Comparison of ENCODE assay signal across 23 cellular contexts in genomic region chr19:30065680-30066606, GRCh38.
A peak's percentile ranks its signal among the peaks of the same experiment; 100 is the strongest.
DNase-seq lines count a peak whose midpoint lies in the region; ATAC-seq and TF ChIP-seq lines count a peak whose summit lies in the region.
"Had no signal": no experiment of that assay in that cellular context is flagged by ENCODE, and none has a peak within 500 bp of the region (broad histone marks: within the 10 kb centered on the region; RNA-seq: fewer than 3 reads in every experiment).

No MANE protein-coding gene starts in this region.

- no peak overlapping the region for H3K56ac ChIP-seq in H9 (ENCODE audit: insufficient read length, low read depth, low read length)

- no peaks in the 10 kb centered on the region; a peak in 1 of 5 replicates for H3K9me3 Mint-ChIP-seq in H9
- H3K9me3 Mint-ChIP-seq: activated CD4-positive, alpha-beta memory T cell treated with anti-CD3 and anti-CD28 coated beads for 36 hours; activated naive CD8-positive, alpha-beta T cell treated with anti-CD3 and anti-CD28 coated beads for 36 hours had no signal

- no peak overlapping the region for H2BK20ac ChIP-seq in H9 (ENCODE audit: low read depth, low read length, poor library complexity, severe bottlenecking)

- H3K4me3 ChIP-seq in BLaER1, result no peak overlapping the region
- no peak overlapping the region for H3K4me3 ChIP-seq in neuronal stem cell (ENCODE audit: low read length in 2 of 2)
- no peak overlapping the region for H3K4me3 ChIP-seq in colonic mucosa
- H3K4me3 ChIP-seq in mucosa of descending colon, result no peak overlapping the region
- H3K4me3 ChIP-seq in effector memory CD4-positive, alpha-beta T cell (ENCODE audit: insufficient read depth, low read depth, low read length, poor library complexity, severe bottlenecking), result no peak overlapping the region
- H3K4me3 ChIP-seq: PC-9, tibial nerve had no signal

- peaks cover 8% of the 10 kb centered on the region; the same call in 1 of the 2 replicates for H4K20me1 ChIP-seq in BLaER1
- no peaks in the 10 kb centered on the region for H4K20me1 ChIP-seq in H9 (ENCODE audit: control insufficient read depth, insufficient read depth, insufficient read length)

- no peak overlapping the region for H2BK120ac ChIP-seq in H9 (ENCODE audit: low read depth, low read length, poor library complexity, severe bottlenecking)
- no peak overlapping the region for H2BK120ac ChIP-seq in neuronal stem cell (ENCODE audit: low read depth, low read length)

- no peak overlapping the region for H2AK5ac ChIP-seq in H9 (ENCODE audit: insufficient read length, low read length)
- peak overlapping the region; percentile 82 for H2AK5ac ChIP-seq in neuronal stem cell (ENCODE audit: low read depth, low read length)

- H3T11ph ChIP-seq in H9 (ENCODE audit: low read length), result no peak overlapping the region

- no peak overlapping the region for H2BK15ac ChIP-seq in H9 (ENCODE audit: low read depth, low read length)
- H2BK15ac ChIP-seq in neuronal stem cell (ENCODE audit: low read length), result no peak overlapping the region

- H3K27ac ChIP-seq in BLaER1 (peak overlapping the region; percentile 53; the same call in 1 of the 2 replicates), H9 (ENCODE audit: insufficient read length, low read depth, low read length) (no peak overlapping the region), neuronal stem cell (replicated peaks; ENCODE audit: low read length) (no peak overlapping the region), colonic mucosa (no peak overlapping the region)
- no peak overlapping the region for H3K27ac ChIP-seq in effector memory CD4-positive, alpha-beta T cell (ENCODE audit: insufficient read depth, low read length, poor library complexity, severe bottlenecking)
- H3K27ac ChIP-seq: PC-9, tibial nerve had no signal

- no peak overlapping the region for H3K18ac ChIP-seq in H9 (ENCODE audit: insufficient read length, low read depth, low read length)
- peak overlapping the region; percentile 15 for H3K18ac ChIP-seq in neuronal stem cell (ENCODE audit: low read length)

- H3K4me1 ChIP-seq in BLaER1 (peaks cover 73% of the 10 kb centered on the region), H9 (ENCODE audit: insufficient read depth, low read length) (no peaks in the 10 kb centered on the region), neuronal stem cell (ENCODE audit: control insufficient read depth in 2 of 2, insufficient read depth in 1 of 2, low read depth in 1 of 2, low read length in 2 of 2) (peaks cover 0 to 17% of the 10 kb centered on the region in 2 donors), colonic mucosa (no peaks in the 10 kb centered on the region), mucosa of descending colon (ENCODE audit: low read depth) (no peaks in the 10 kb centered on the region)
- H3K4me1 ChIP-seq in effector memory CD4-positive, alpha-beta T cell (ENCODE audit: control insufficient read depth, insufficient read depth, low read length, poor library complexity, severe bottlenecking), result no peaks in the 10 kb centered on the region
- H3K4me1 ChIP-seq: Caco-2 had no signal

- H3K4ac ChIP-seq in H9 (ENCODE audit: low read depth, low read length) (no peak overlapping the region), neuronal stem cell (ENCODE audit: low read length) (no peak overlapping the region)

- H3K36me3 ChIP-seq in BLaER1, result no peaks in the 10 kb centered on the region
- H3K36me3 ChIP-seq in neuronal stem cell (replicated peaks in 1 of 2; ENCODE audit: control insufficient read depth in 2 of 2, insufficient read depth in 2 of 2, low read length in 2 of 2), result no peaks in the 10 kb centered on the region
- H3K36me3 ChIP-seq in colonic mucosa, result no peaks in the 10 kb centered on the region
- no peaks in the 10 kb centered on the region for H3K36me3 ChIP-seq in mucosa of descending colon (ENCODE audit: low read depth)
- H3K36me3 ChIP-seq in effector memory CD4-positive, alpha-beta T cell (ENCODE audit: control insufficient read depth, insufficient read depth, low read length), result no peaks in the 10 kb centered on the region
- H3K36me3 ChIP-seq: tibial nerve had no signal

- H4K91ac ChIP-seq in H9 (ENCODE audit: insufficient read length, low read depth, low read length) (no peak overlapping the region), neuronal stem cell (ENCODE audit: low read depth, low read length, poor library complexity) (no peak overlapping the region)

- H3K9me3 ChIP-seq in BLaER1 (no peaks in the 10 kb centered on the region), H9 (ENCODE audit: control insufficient read depth, low read depth, low read length) (no peaks in the 10 kb centered on the region), neuronal stem cell (replicated peaks in 1 of 2; ENCODE audit: control insufficient read depth in 2 of 2, insufficient read depth in 1 of 2, low read depth in 1 of 2, low read length in 2 of 2) (no peaks in the 10 kb centered on the region), colonic mucosa (no peaks in the 10 kb centered on the region), mucosa of descending colon (no peaks in the 10 kb centered on the region)
- H3K9me3 ChIP-seq in effector memory CD4-positive, alpha-beta T cell (ENCODE audit: control insufficient read depth, low read length), result no peaks in the 10 kb centered on the region
- H3K9me3 ChIP-seq: Caco-2, tibial nerve had no signal

- intact Hi-C loops in colonic mucosa (cut with DNase I), result no loop called here
- intact Hi-C loops in mucosa of descending colon (cut with DNase I, micrococcal nuclease), result no loop called here

- H4K5ac ChIP-seq in H9 (ENCODE audit: insufficient read length, low read depth, low read length), result no peak overlapping the region

- no peak overlapping the region for H4K8ac ChIP-seq in H9 (replicated peaks; ENCODE audit: insufficient read length, low read depth, low read length)
- H4K8ac ChIP-seq in neuronal stem cell (ENCODE audit: low read depth, low read length), result no peak overlapping the region

- TF ChIP-seq CTCF in H9 (conservative IDR thresholded peaks at IDR 0.05) (no peak), colonic mucosa (IDR thresholded peaks at IDR 0.05) (no peak), mucosa of descending colon (IDR thresholded peaks at IDR 0.05) (no peak)

- H3K4me2 ChIP-seq in BLaER1 (peak overlapping the region; percentile 82), H9 (ENCODE audit: insufficient read depth, insufficient read length, low read length) (no peak overlapping the region), neuronal stem cell (ENCODE audit: insufficient read depth, low read length, poor library complexity, severe bottlenecking) (no peak overlapping the region)
- H3K4me2 ChIP-seq: PC-9 had no signal

- H3K4me3 Mint-ChIP-seq in H9, result no peak overlapping the region
- H3K4me3 Mint-ChIP-seq: activated CD4-positive, alpha-beta memory T cell treated with anti-CD3 and anti-CD28 coated beads for 36 hours; activated naive CD8-positive, alpha-beta T cell treated with anti-CD3 and anti-CD28 coated beads for 36 hours; naive B cell had no signal

- peaks cover 2% of the 10 kb centered on the region for H3K27me3 Mint-ChIP-seq in H9 (ENCODE audit: low read depth)
- H3K27me3 Mint-ChIP-seq: activated naive CD8-positive, alpha-beta T cell treated with anti-CD3 and anti-CD28 coated beads for 36 hours had no signal

- H3K4me1 Mint-ChIP-seq in H9, result peaks cover 6 to 13% of the 10 kb centered on the region in 2 experiments
- H3K4me1 Mint-ChIP-seq: activated naive CD8-positive, alpha-beta T cell treated with anti-CD3 and anti-CD28 coated beads for 36 hours; naive B cell had no signal

- H3K9ac ChIP-seq in BLaER1 (no peak overlapping the region), H9 (ENCODE audit: extremely low read depth, insufficient read length, low read length) (no peak overlapping the region), neuronal stem cell (ENCODE audit: low read depth, low read length, poor library complexity) (no peak overlapping the region), colonic mucosa (ENCODE audit: low read depth in 2 of 2, low read length in 2 of 2) (no peak overlapping the region)

- H2BK5ac ChIP-seq in H9 (ENCODE audit: insufficient read length, low read length) (no peak overlapping the region), neuronal stem cell (ENCODE audit: low read length) (no peak overlapping the region)

- no peaks in the 10 kb centered on the region for H3K79me1 ChIP-seq in H9 (ENCODE audit: insufficient read depth, low read depth, low read length, poor library complexity, severe bottlenecking)
- no peaks in the 10 kb centered on the region for H3K79me1 ChIP-seq in neuronal stem cell (ENCODE audit: low read depth, low read length)

- H3K14ac ChIP-seq in H9 (ENCODE audit: insufficient read depth, low read length) (no peak overlapping the region), neuronal stem cell (ENCODE audit: low read length) (no peak overlapping the region)

- ATAC-seq in HG02970 (IDR thresholded peaks at IDR 0.05; ENCODE audit: low FRiP score, unreplicated experiment), result no peak
- ATAC-seq in mucosa of descending colon, result no peak

- H3K23me2 ChIP-seq in H9 (ENCODE audit: insufficient read length, low read depth, low read length, poor library complexity, severe bottlenecking), result no peaks in the 10 kb centered on the region

- H3K36me3 Mint-ChIP-seq in H9 (ENCODE audit: insufficient read depth in 1 of 3, low read depth in 3 of 3), result no peaks in the 10 kb centered on the region; a peak in 1 of 7 replicates
- H3K36me3 Mint-ChIP-seq: activated CD4-positive, alpha-beta memory T cell treated with anti-CD3 and anti-CD28 coated beads for 36 hours; activated naive CD8-positive, alpha-beta T cell treated with anti-CD3 and anti-CD28 coated beads for 36 hours; naive B cell had no signal

- H2BK12ac ChIP-seq in H9 (ENCODE audit: insufficient read length, low read depth, low read length) (no peak overlapping the region), neuronal stem cell (ENCODE audit: low read length) (no peak overlapping the region)

- no peak overlapping the region for H3K27ac Mint-ChIP-seq in H9
- H3K27ac Mint-ChIP-seq: activated CD4-positive, alpha-beta memory T cell treated with anti-CD3 and anti-CD28 coated beads for 36 hours; activated naive CD8-positive, alpha-beta T cell treated with anti-CD3 and anti-CD28 coated beads for 36 hours had no signal

- H2AFZ ChIP-seq in H9 (ENCODE audit: low read length) (no peak overlapping the region), neuronal stem cell (ENCODE audit: low read length) (no peak overlapping the region)
- H2AFZ ChIP-seq: PC-9 had no signal

- DNase-seq in H9 (peak; percentile 4), cerebellar cortex (ENCODE audit: low spot score) (peak; percentile 12), neuronal stem cell (ENCODE audit: low spot score) (no peak), colonic mucosa (no peak), mucosa of descending colon (no peak)
- DNase-seq in effector memory CD4-positive, alpha-beta T cell, result no peak
- DNase-seq: ACHN; activated CD4-positive, alpha-beta memory T cell treated with anti-CD3 and anti-CD28 coated beads for 36 hours; activated effector memory CD4-positive, alpha-beta T cell treated with Interleukin-2 at 50 U/mL for 16 hours; activated naive CD8-positive, alpha-beta T cell treated with anti-CD3 and anti-CD28 coated beads for 36 hours; aorta; Caco-2; DMS79 treated with DMSO at 0.1 percent for 48 hours; hippocampal formation; MV-4-11; naive B cell; NCI-H146; PC-9; SIG-M5; T-helper 1 cell had no signal

- H3K23ac ChIP-seq in H9 (ENCODE audit: insufficient read length, low read depth, low read length) (no peak overlapping the region), neuronal stem cell (ENCODE audit: low read depth, low read length, poor library complexity) (no peak overlapping the region)

- WGBS in H9 (ENCODE audit: extremely low coverage, insufficient read length, low lambda C conversion rate), result no CpG with 5 or more reads among the region's 5 CpGs
- no CpG with 5 or more reads among the region's 5 CpGs for WGBS in neuronal stem cell (ENCODE audit: extremely low coverage in 2 of 2, insufficient read length in 2 of 2, insufficient replicate concordance in 1 of 2), 2 donors

- no peaks in the 10 kb centered on the region for H3K27me3 ChIP-seq in BLaER1
- no peaks in the 10 kb centered on the region for H3K27me3 ChIP-seq in H9 (ENCODE audit: insufficient read depth, low read length)
- peaks cover 0 to 6% (median 0%) of the 10 kb centered on the region in 3 experiments for H3K27me3 ChIP-seq in neuronal stem cell (ENCODE audit: control insufficient read depth in 3 of 3, insufficient read depth in 3 of 3, low read depth in 1 of 3, low read length in 3 of 3)
- no peaks in the 10 kb centered on the region for H3K27me3 ChIP-seq in colonic mucosa
- H3K27me3 ChIP-seq in effector memory CD4-positive, alpha-beta T cell (replicated peaks; ENCODE audit: control insufficient read depth, insufficient read depth, low read length, poor library complexity, severe bottlenecking), result peaks cover 3% of the 10 kb centered on the region
- H3K27me3 ChIP-seq: tibial nerve had no signal

- H3K79me2 ChIP-seq in H9 (ENCODE audit: insufficient read depth, low read length), result no peaks in the 10 kb centered on the region

Comparison
In these comparisons a context has a peak if more than half of its experiments do, and no peak if none do; other contexts are left out.
1. DNase-seq: peak in H9 (single experiment) and cerebellar cortex (single experiment); none in neuronal stem cell (single experiment), colonic mucosa (single experiment), mucosa of descending colon (0 of 3) and effector memory CD4-positive, alpha-beta T cell (0 of 3).